Comparison of ENCODE assay signal across 26 cellular contexts in genomic region chr3:57572096-57572495, GRCh38. TPM values are rescaled to one million over a fixed set of nuclear protein-coding genes. Genes with fewer than 3 reads are reported as not detected.
"Had no signal": no experiment of that assay in that cellular context is flagged by ENCODE, and none has a peak within 500 bp of the region (broad histone marks: within the 10 kb centered on the region; RNA-seq: fewer than 3 reads in every experiment).

No MANE protein-coding gene starts in this region.

- ATAC-seq: activated CD8-positive, alpha-beta T cell treated with anti-CD3 and anti-CD28 coated beads for 36 hours; effector memory CD8-positive, alpha-beta T cell; esophagus mucosa; naive thymus-derived CD4-positive, alpha-beta T cell had no signal

- H3K9me3 Mint-ChIP-seq: activated CD4-positive, alpha-beta T cell treated with anti-CD3 and anti-CD28 coated beads, Interleukin-2, amount 10 ng/mL, durations not matched to agents 24 days and 14 days; activated CD8-positive, alpha-beta T cell treated with anti-CD3 and anti-CD28 coated beads for 36 hours; activated T-helper 2 cell treated with anti-CD3 and anti-CD28 coated beads, Interferon-gamma antibody, Interleukin-2, Interleukin-4, amounts not matched to agents 10 μg/mL and 5 μg/mL and 100 μg/mL, durations not matched to agents 14 hours and 24 hours and 36 hours; effector memory CD8-positive, alpha-beta T cell; naive thymus-derived CD4-positive, alpha-beta T cell; neural crest cell; T-helper 1 cell treated with Interleukin-12 subunit alpha and Interleukin-12 subunit beta and Interleukin-4 antibody, amounts not matched to agents 30 μg/mL and 1 μg/mL, for 36 hours had no signal

- H3K9me3 ChIP-seq: adrenal gland, ascending aorta, left ventricle myocardium inferior, sigmoid colon, thyroid gland had no signal

- H3K4me1 Mint-ChIP-seq: neural crest cell had no signal

- H3K27ac Mint-ChIP-seq: activated CD4-positive, alpha-beta T cell treated with anti-CD3 and anti-CD28 coated beads, Interleukin-2, amount 10 ng/mL, durations not matched to agents 24 days and 14 days; activated T-helper 2 cell treated with anti-CD3 and anti-CD28 coated beads, Interferon-gamma antibody, Interleukin-2, Interleukin-4, amounts not matched to agents 10 μg/mL and 5 μg/mL and 100 μg/mL, durations not matched to agents 14 hours and 24 hours and 36 hours; T-helper 1 cell treated with Interleukin-12 subunit alpha and Interleukin-12 subunit beta and Interleukin-4 antibody, amounts not matched to agents 30 μg/mL and 1 μg/mL, for 36 hours had no signal

- H3K27me3 Mint-ChIP-seq: activated CD4-positive, alpha-beta T cell treated with anti-CD3 and anti-CD28 coated beads, Interleukin-2, amount 10 ng/mL, durations not matched to agents 24 days and 14 days; activated CD8-positive, alpha-beta T cell treated with anti-CD3 and anti-CD28 coated beads for 36 hours; activated naive CD8-positive, alpha-beta T cell; effector memory CD8-positive, alpha-beta T cell; naive thymus-derived CD4-positive, alpha-beta T cell had no signal

- H3K4me3 Mint-ChIP-seq: activated CD4-positive, alpha-beta T cell treated with anti-CD3 and anti-CD28 coated beads, Interleukin-2, amount 10 ng/mL, durations not matched to agents 24 days and 14 days; activated CD8-positive, alpha-beta T cell treated with anti-CD3 and anti-CD28 coated beads for 36 hours; activated naive CD8-positive, alpha-beta T cell; effector memory CD8-positive, alpha-beta T cell; neural crest cell; T-helper 1 cell treated with Interleukin-12 subunit alpha and Interleukin-12 subunit beta and Interleukin-4 antibody, amounts not matched to agents 30 μg/mL and 1 μg/mL, for 36 hours had no signal

- DNase-seq: activated CD4-positive, alpha-beta T cell treated with anti-CD3 and anti-CD28 coated beads, Interleukin-2, amount 10 ng/mL, durations not matched to agents 24 days and 14 days; activated CD8-positive, alpha-beta T cell treated with anti-CD3 and anti-CD28 coated beads for 36 hours; activated naive CD4-positive, alpha-beta T cell; activated T-cell treated with anti-CD3 and anti-CD28 coated beads, Interleukin-2, amount 50 U/mL, for 1 hour; adrenal gland; central memory CD4-positive, alpha-beta T cell; dorsolateral prefrontal cortex; effector memory CD8-positive, alpha-beta T cell; foreskin melanocyte; kidney; left ventricle myocardium inferior; mesenchymal stem cell; naive thymus-derived CD4-positive, alpha-beta T cell; occipital lobe; posterior cingulate gyrus; retina; sigmoid colon; stimulated activated CD4-positive, alpha-beta T cell treated with anti-CD3 and anti-CD28 coated beads, Interleukin-4, amount 100 ng/mL, for 1 hour; stimulated activated naive CD4-positive, alpha-beta T cell treated with Interleukin-2 at 50 U/mL for 16 hours; thyroid gland had no signal

RNA-seq across cellular contexts. Expression of gene DNAH12, which starts 28.0 kb away (rescaled TPM):
- total RNA-seq: activated CD4-positive, alpha-beta T cell treated with anti-CD3 and anti-CD28 coated beads, Interleukin-2, amount 10 ng/mL, durations not matched to agents 24 days and 14 days; activated T-helper 2 cell treated with anti-CD3 and anti-CD28 coated beads, Interferon-gamma antibody, Interleukin-2, Interleukin-4, amounts not matched to agents 10 μg/mL and 5 μg/mL and 100 μg/mL, durations not matched to agents 14 hours and 24 hours and 36 hours; ascending aorta had no signal
